In the genomic region with DNA sequence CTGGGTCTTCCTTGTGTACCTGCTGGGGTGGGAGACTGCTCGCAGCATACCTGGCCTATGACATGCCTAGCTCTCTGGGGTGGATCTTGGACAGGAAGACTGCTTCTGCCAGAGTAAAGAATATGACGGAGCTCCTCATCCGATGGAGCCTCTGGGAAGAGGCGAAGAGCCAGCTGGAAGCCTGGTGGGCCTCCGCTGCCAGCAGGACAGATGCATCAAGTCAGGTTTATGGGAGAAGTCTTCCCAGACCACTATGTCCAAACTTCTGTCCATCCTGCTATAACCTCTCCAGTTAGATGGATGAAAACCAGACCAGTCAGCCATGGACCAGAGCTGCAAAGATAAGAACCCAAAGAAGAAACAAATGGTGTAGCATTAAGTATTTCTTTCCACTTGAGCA, we compare ENCODE assay signal across 21 cellular contexts. TPM values are rescaled to one million over a fixed set of nuclear protein-coding genes. Genes with fewer than 3 reads are reported as not detected.
DNase-seq lines count a peak whose midpoint lies in the region; ATAC-seq, FAIRE-seq and TF ChIP-seq lines count a peak whose summit lies in the region.
"Had no signal": no experiment of that assay in that cellular context is flagged by ENCODE, and none has a peak within 500 bp of the region (broad histone marks: within the 10 kb centered on the region; RNA-seq: fewer than 3 reads in every experiment).

No MANE protein-coding gene starts in this region.

- H3K27ac ChIP-seq in SK-N-SH (ENCODE audit: low read depth in 2 of 2, low read length in 1 of 2), result peak overlapping the region; percentile 61 to 94; a peak in 3 of 4 replicates
- H3K27ac ChIP-seq in heart right ventricle, result peak overlapping the region in 7 of 10 donors; percentile 10 to 86 (median 80)
- H3K27ac ChIP-seq in transverse colon, result peak overlapping the region in 1 of 4 donors; percentile 38
- H3K27ac ChIP-seq: 22Rv1, C4-2B, GM23248 had no signal

- no peaks in the 10 kb centered on the region for H3K36me3 ChIP-seq in SK-N-SH (replicated peaks in 1 of 2; ENCODE audit: control insufficient read depth in 1 of 2, insufficient read depth in 2 of 2, low read length in 1 of 2)
- no peaks in the 10 kb centered on the region for H3K36me3 ChIP-seq in heart right ventricle
- H3K36me3 ChIP-seq in transverse colon, result no peaks in the 10 kb centered on the region
- H3K36me3 ChIP-seq: HAP-1 had no signal

- in situ Hi-C loops in transverse colon (cut with MboI; ENCODE audit: low pct_ligation_motif_present in 1 of 4, low pct_unique_long_range_greater_than_20kb in 1 of 4, low sequenced_read_pairs in 3 of 4), result no loop called here

- ATAC-seq in SK-N-SH treated with all-trans-retinoic acid at 6 μM for 48 hours, result no peak
- ATAC-seq in heart right ventricle, result peak in 6 of 8 donors; percentile 21 to 38 (median 30)
- no peak for ATAC-seq in HG02938 (IDR thresholded peaks at IDR 0.05; ENCODE audit: unreplicated experiment)

- CTCF ChIA-PET in SK-N-SH (lab: Yijun Ruan, JAX), result interaction anchor here (1.2 to 4.2 kb wide), 8 partner anchors 10 to 230 kb away, joined by 3 to 26 read pairs (median 5); a partner anchor contains a TSS

- DNase-seq in SK-N-SH, result no peak
- peak; percentile 22 to 36 for DNase-seq in heart right ventricle
- DNase-seq in neural crest cell (ENCODE audit: low read depth, low spot score), result no peak
- peak; percentile 22 for DNase-seq in transverse colon
- DNase-seq in LoVo (ENCODE audit: low spot score), result no peak
- DNase-seq in HTR-8/SVneo (ENCODE audit: insufficient read length, low spot score), result no peak
- DNase-seq: AML-193, GM23248, KG1, MV-4-11, NCI-H1694 treated with DMSO at 0.1 percent for 48 hours, NCI-H2107, NCI-H226, NCI-H524 had no signal

- TF ChIP-seq CTCF in SK-N-SH (IDR thresholded peaks at IDR 0.05) (no peak), heart right ventricle (IDR thresholded peaks at IDR 0.05) (no peak), neural crest cell (conservative IDR thresholded peaks at IDR 0.05) (no peak), transverse colon (IDR thresholded peaks at IDR 0.05) (no peak)

- peak overlapping the region; percentile 14 for H3K27ac Mint-ChIP-seq in neural crest cell (ENCODE audit: unreplicated experiment)

- no peak for FAIRE-seq in HTR-8/SVneo (lab: Jason Lieb, UNC)
- FAIRE-seq: D721Med, GM12891 had no signal

- no peak for TF ChIP-seq RAD21 in SK-N-SH (IDR thresholded peaks at IDR 0.05; ENCODE audit: low read length)

- H3K36me3 Mint-ChIP-seq in neural crest cell (ENCODE audit: low read depth), result peaks cover 4% of the 10 kb centered on the region

- H3K4me2 ChIP-seq in SK-N-SH, result no peak overlapping the region

- H3K9ac ChIP-seq in SK-N-SH, result no peak overlapping the region
- H3K9ac ChIP-seq: GM23248 had no signal

- no peaks in the 10 kb centered on the region for H3K4me1 Mint-ChIP-seq in neural crest cell

- H3K9me3 ChIP-seq in SK-N-SH (no peaks in the 10 kb centered on the region), heart right ventricle (peaks cover 0 to 15% (median 0%) of the 10 kb centered on the region in 11 donors), transverse colon (no peaks in the 10 kb centered on the region)
- H3K9me3 ChIP-seq: HAP-1 had no signal

- WGBS in SK-N-SH (ENCODE audit: low lambda C conversion rate), result 94% methylated on average over 3 of the region's 5 CpGs
- 56 to 67% methylated on average over 5 of the region's 5 CpGs for WGBS in heart right ventricle, 2 donors
- WGBS in transverse colon (ENCODE audit: low coverage in 1 of 2), 2 donors, result 64% methylated on average over 5 of the region's 5 CpGs; no CpG with 5 or more reads in 1 of the 2 donors

- no peaks in the 10 kb centered on the region for H3K79me2 ChIP-seq in SK-N-SH (ENCODE audit: insufficient read depth)

- H2AFZ ChIP-seq in SK-N-SH (ENCODE audit: low read depth), result no peak overlapping the region
- H2AFZ ChIP-seq: GM23248 had no signal

- no peak overlapping the region for H3K4me3 Mint-ChIP-seq in neural crest cell

- H3K4me1 ChIP-seq in SK-N-SH (ENCODE audit: control insufficient read depth in 1 of 2, insufficient read depth in 2 of 2, low read depth in 1 of 2, low read length in 1 of 2) (peaks cover 10 to 27% of the 10 kb centered on the region in 2 experiments; a peak in 3 of 4 replicates), heart right ventricle (peaks cover 3 to 44% (median 31%) of the 10 kb centered on the region in 9 donors), transverse colon (peaks cover 0 to 16% (median 9%) of the 10 kb centered on the region in 4 donors)
- H3K4me1 ChIP-seq: HAP-1 had no signal

- no peaks in the 10 kb centered on the region for H3K27me3 ChIP-seq in SK-N-SH (ENCODE audit: insufficient read depth)
- no peaks in the 10 kb centered on the region for H3K27me3 ChIP-seq in heart right ventricle
- no peaks in the 10 kb centered on the region for H3K27me3 ChIP-seq in transverse colon

- intact Hi-C loops in heart right ventricle (cut with DNase I), result no loop called here
- intact Hi-C loops in transverse colon (cut with DNase I; ENCODE audit: low total_unique reads), result no loop called here

- H3K4me3 ChIP-seq in SK-N-SH (ENCODE audit: low read depth in 2 of 2, low read length in 1 of 2), result no peak overlapping the region
- no peak overlapping the region for H3K4me3 ChIP-seq in heart right ventricle
- no peak overlapping the region for H3K4me3 ChIP-seq in transverse colon
- H3K4me3 ChIP-seq: GM23248, HAP-1 had no signal

- H3K27me3 Mint-ChIP-seq in neural crest cell (ENCODE audit: low read depth), result peaks cover 3% of the 10 kb centered on the region

- no peaks in the 10 kb centered on the region for H3K9me2 ChIP-seq in SK-N-SH

- TF ChIP-seq EP300 in SK-N-SH (IDR thresholded peaks at IDR 0.05; ENCODE audit: borderline replicate concordance in 1 of 2, low read depth in 1 of 2, low read length in 1 of 2) (no peak), transverse colon (IDR thresholded peaks at IDR 0.05; ENCODE audit: low read depth) (no peak)

- H4K20me1 ChIP-seq in SK-N-SH (ENCODE audit: insufficient read depth), result no peaks in the 10 kb centered on the region

- POLR2A ChIA-PET in SK-N-SH (lab: Yijun Ruan, JAX), result no interaction called here

- no peak for TF ChIP-seq POLR2A in transverse colon (IDR thresholded peaks at IDR 0.05)

- H3K9me3 Mint-ChIP-seq in neural crest cell, result peaks cover 7% of the 10 kb centered on the region

- H3F3A ChIP-seq in SK-N-SH (replicated peaks; ENCODE audit: insufficient read depth), result no peaks in the 10 kb centered on the region

TF ChIP-seq in SK-N-SH, 30 proteins besides CTCF, POLR2A, EP300 and RAD21 (continues in another document):
- TF ChIP-seq JUND (IDR thresholded peaks at IDR 0.05) (no peak), FOSL2 (IDR thresholded peaks at IDR 0.05; ENCODE audit: borderline replicate concordance, low read depth) (no peak), CHD2 (IDR thresholded peaks at IDR 0.05; ENCODE audit: low read length, partially characterized antibody) (no peak), GABPA (IDR thresholded peaks at IDR 0.05; ENCODE audit: low read depth) (no peak)
- TF ChIP-seq, protein P1, sequence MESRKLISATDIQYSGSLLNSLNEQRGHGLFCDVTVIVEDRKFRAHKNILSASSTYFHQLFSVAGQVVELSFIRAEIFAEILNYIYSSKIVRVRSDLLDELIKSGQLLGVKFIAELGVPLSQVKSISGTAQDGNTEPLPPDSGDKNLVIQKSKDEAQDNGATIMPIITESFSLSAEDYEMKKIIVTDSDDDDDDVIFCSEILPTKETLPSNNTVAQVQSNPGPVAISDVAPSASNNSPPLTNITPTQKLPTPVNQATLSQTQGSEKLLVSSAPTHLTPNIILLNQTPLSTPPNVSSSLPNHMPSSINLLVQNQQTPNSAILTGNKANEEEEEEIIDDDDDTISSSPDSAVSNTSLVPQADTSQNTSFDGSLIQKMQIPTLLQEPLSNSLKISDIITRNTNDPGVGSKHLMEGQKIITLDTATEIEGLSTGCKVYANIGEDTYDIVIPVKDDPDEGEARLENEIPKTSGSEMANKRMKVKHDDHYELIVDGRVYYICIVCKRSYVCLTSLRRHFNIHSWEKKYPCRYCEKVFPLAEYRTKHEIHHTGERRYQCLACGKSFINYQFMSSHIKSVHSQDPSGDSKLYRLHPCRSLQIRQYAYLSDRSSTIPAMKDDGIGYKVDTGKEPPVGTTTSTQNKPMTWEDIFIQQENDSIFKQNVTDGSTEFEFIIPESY (IDR thresholded peaks at IDR 0.05; ENCODE audit: borderline replicate concordance, low read depth), result no peak

TF ChIP-seq in SK-N-SH treated with all-trans-retinoic acid at 6 μM for 48 hours, 23 proteins besides CTCF, POLR2A, EP300 and RAD21 (continues in another document):
- TF ChIP-seq, protein P2, sequence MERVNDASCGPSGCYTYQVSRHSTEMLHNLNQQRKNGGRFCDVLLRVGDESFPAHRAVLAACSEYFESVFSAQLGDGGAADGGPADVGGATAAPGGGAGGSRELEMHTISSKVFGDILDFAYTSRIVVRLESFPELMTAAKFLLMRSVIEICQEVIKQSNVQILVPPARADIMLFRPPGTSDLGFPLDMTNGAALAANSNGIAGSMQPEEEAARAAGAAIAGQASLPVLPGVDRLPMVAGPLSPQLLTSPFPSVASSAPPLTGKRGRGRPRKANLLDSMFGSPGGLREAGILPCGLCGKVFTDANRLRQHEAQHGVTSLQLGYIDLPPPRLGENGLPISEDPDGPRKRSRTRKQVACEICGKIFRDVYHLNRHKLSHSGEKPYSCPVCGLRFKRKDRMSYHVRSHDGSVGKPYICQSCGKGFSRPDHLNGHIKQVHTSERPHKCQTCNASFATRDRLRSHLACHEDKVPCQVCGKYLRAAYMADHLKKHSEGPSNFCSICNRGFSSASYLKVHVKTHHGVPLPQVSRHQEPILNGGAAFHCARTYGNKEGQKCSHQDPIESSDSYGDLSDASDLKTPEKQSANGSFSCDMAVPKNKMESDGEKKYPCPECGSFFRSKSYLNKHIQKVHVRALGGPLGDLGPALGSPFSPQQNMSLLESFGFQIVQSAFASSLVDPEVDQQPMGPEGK (CRISPR knock-in tag; IDR thresholded peaks at IDR 0.05; ENCODE audit: borderline replicate concordance), result no peak
- TF ChIP-seq ZNF565 (CRISPR knock-in tag; conservative IDR thresholded peaks at IDR 0.05; ENCODE audit: low read depth) (no peak), ZNF70 (CRISPR knock-in tag; IDR thresholded peaks at IDR 0.05) (no peak), ESRRG (CRISPR knock-in tag; IDR thresholded peaks at IDR 0.05) (no peak), RARB (CRISPR knock-in tag; IDR thresholded peaks at IDR 0.05) (no peak), GLIS3 (CRISPR knock-in tag; IDR thresholded peaks at IDR 0.05) (no peak)

RNA-seq across cellular contexts. Expression of a gene that starts 27.7 kb away (rescaled TPM):
- polyA plus RNA-seq in SK-N-SH (2012; rRNA removed) (53.7 and 75.8 TPM in 2 replicates), heart right ventricle (10 to 100 TPM in 1 of 2 donors, 1 to 10 TPM in 1; 5.9 to 21.6 TPM)
- 44.0 and 44.5 TPM in 2 replicates for polyA plus RNA-seq in SK-N-SH (2012; cell fraction: cytosol; rRNA removed)
- 46.9 and 53.1 TPM in 2 replicates for polyA plus RNA-seq in SK-N-SH (2012; cell fraction: nucleus; rRNA removed)
- total RNA-seq in heart right ventricle (1 to 10 TPM; 1.8 to 5.3 (median 2.9) TPM), neural crest cell (not detected in 2 replicates), transverse colon (1 to 10 TPM in 1 of 4 donors, not detected in 3; 4.5 TPM)

Comparison
In these comparisons a context has a peak if more than half of its experiments do, and no peak if none do; other contexts are left out.
1. DNase-seq: peak in heart right ventricle (2 of 2) and transverse colon (single experiment); none in SK-N-SH (single experiment), neural crest cell (single experiment), LoVo (single experiment) and HTR-8/SVneo (single experiment).
2. ATAC-seq: peak in heart right ventricle (6 of 8); none in SK-N-SH treated with all-trans-retinoic acid at 6 μM for 48 hours (single experiment) and HG02938 (single experiment).